In the genomic region with DNA sequence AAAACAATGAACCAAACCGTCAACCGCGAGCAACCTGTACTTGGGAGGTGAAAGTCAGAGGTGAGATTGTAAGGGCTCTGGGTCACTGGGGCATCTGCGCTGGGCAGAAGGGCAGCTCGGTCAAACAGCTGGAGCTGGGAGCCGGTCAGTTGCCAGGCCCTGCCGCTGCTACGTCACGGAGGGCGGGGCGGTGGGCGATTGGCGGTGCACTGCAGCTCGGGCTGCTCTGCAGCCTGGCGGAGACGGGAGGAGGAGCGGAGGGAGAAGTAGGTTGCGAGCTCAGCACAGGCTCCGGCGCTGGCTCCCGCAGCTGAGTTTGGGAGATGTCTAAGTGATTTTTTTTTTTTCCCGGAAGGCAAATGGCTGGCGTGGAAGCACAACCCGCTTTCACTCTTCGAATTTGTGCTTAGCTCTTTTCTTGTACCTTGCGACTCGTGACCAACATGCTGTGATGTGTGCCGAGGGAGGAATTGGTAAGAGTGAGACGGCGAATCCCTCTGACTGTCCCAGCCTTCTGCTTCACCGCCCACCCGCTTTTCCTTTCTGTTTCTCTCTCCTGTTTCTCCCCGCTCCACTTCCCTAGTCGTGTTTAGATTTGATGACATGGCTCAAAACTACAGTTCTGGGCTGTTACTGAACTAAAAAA, we compare ENCODE assay signal across 8 cellular contexts. TPM values are rescaled to one million over a fixed set of nuclear protein-coding genes. Genes with fewer than 3 reads are reported as not detected.
DNase-seq lines count a peak whose midpoint lies in the region; ATAC-seq and TF ChIP-seq lines count a peak whose summit lies in the region.

A gene (plus strand): TSS at position 229 of the 646 bp plus-strand sequence. CDS start 27,266 bp downstream, outside the sequence.

- H3K9ac ChIP-seq in NT2/D1 (ENCODE audit: insufficient read length, low read depth), result peak within 1 kb of the TSS; percentile 74

- no peaks in the 10 kb centered on the region for H3K36me3 ChIP-seq in NT2/D1 (ENCODE audit: insufficient read depth, insufficient read length, low read length)

- in situ Hi-C loops in Caki2 (cut with HindIII; ENCODE audit: low pct_unique_long_range_greater_than_20kb, low sequenced_read_pairs), result no loop called here

- H3K4me1 ChIP-seq in NT2/D1 (ENCODE audit: insufficient read depth, insufficient read length), result no peaks in the 10 kb centered on the region

- peak within 1 kb of the TSS; percentile 76 for H3K4me3 ChIP-seq in NT2/D1 (ENCODE audit: insufficient read length, low read depth)

- TF ChIP-seq CTCF in endothelial cell (IDR thresholded peaks at IDR 0.05; ENCODE audit: unreplicated experiment) (no peak), mesothelial cell of epicardium (IDR thresholded peaks at IDR 0.05; ENCODE audit: unreplicated experiment) (no peak)

- H3K4me3 Mint-ChIP-seq in endothelial cell (ENCODE audit: unreplicated experiment), result peak within 1 kb of the TSS; percentile 98
- peak within 1 kb of the TSS; percentile 96 for H3K4me3 Mint-ChIP-seq in mesothelial cell of epicardium

- ATAC-seq in GM21360 (IDR thresholded peaks at IDR 0.05; ENCODE audit: unreplicated experiment), result peak; percentile 86

- no peaks in the 10 kb centered on the region for H3K27me3 Mint-ChIP-seq in endothelial cell (ENCODE audit: unreplicated experiment)
- H3K27me3 Mint-ChIP-seq in mesothelial cell of epicardium (ENCODE audit: low read depth), result no peaks in the 10 kb centered on the region

- H3K9me3 Mint-ChIP-seq in endothelial cell (ENCODE audit: unreplicated experiment) (no peaks in the 10 kb centered on the region), mesothelial cell of epicardium (peaks cover 5% of the 10 kb centered on the region)

- no peaks in the 10 kb centered on the region for H3K9me3 ChIP-seq in NT2/D1 (ENCODE audit: insufficient read depth, low read length)

- H3K4me1 Mint-ChIP-seq in endothelial cell (ENCODE audit: unreplicated experiment), result peaks cover 12% of the 10 kb centered on the region
- H3K4me1 Mint-ChIP-seq in mesothelial cell of epicardium, result peaks cover 17% of the 10 kb centered on the region

- peak; percentile 92 for DNase-seq in Caki2 (ENCODE audit: low read depth)
- DNase-seq in HT-29 (ENCODE audit: low spot score), result peak; percentile 83
- peak; percentile 66 for DNase-seq in NT2/D1 (ENCODE audit: low read depth, low spot score)
- DNase-seq in activated T-cell treated with anti-CD3 and anti-CD28 coated beads for 1 hour (ENCODE audit: low read depth), result peak; percentile 49
- DNase-seq in endothelial cell (ENCODE audit: low spot score), result peak; percentile 94
- DNase-seq in mesothelial cell of epicardium (ENCODE audit: low spot score in 2 of 2, unreplicated experiment in 2 of 2), result peak; percentile 80 to 94
- peak; percentile 49 to 57 for DNase-seq in stimulated activated CD8-positive, alpha-beta memory T cell treated with anti-CD3 and anti-CD28 coated beads, Interleukin-15, amount 100 ng/mL, for 4 hours (ENCODE audit: low read depth in 2 of 2)

- peaks cover 6% of the 10 kb centered on the region for H3K27me3 ChIP-seq in NT2/D1 (ENCODE audit: insufficient read depth, insufficient read length)

- H3K27ac Mint-ChIP-seq in endothelial cell (ENCODE audit: unreplicated experiment), result peak within 1 kb of the TSS; percentile 97
- peak within 1 kb of the TSS; percentile 99 for H3K27ac Mint-ChIP-seq in mesothelial cell of epicardium

- H3K36me3 Mint-ChIP-seq in endothelial cell (ENCODE audit: low read depth, unreplicated experiment) (no peaks in the 10 kb centered on the region), mesothelial cell of epicardium (peaks cover 5% of the 10 kb centered on the region)

RNA-seq across cellular contexts. Expression of the gene that starts here (rescaled TPM):
- total RNA-seq in Caki2 (2014; rRNA removed; shearing (Covaris generic); ENCODE audit: low replicate concordance), result 6.8 and 7.6 TPM in 2 replicates
- total RNA-seq in HT-29 (2014; rRNA removed; shearing (Covaris generic)), result 0.08 TPM in 1 of 2 replicates, not detected in the other
- total RNA-seq in endothelial cell (ENCODE audit: unreplicated experiment) (9.3 TPM), mesothelial cell of epicardium (31.7 to 34.9 TPM (median 32.4 TPM) in 3 replicates)

Comparison
In these comparisons a context has a peak if more than half of its experiments do, and no peak if none do; other contexts are left out.
1. Peak in every context shown above with its lines: DNase-seq, ATAC-seq and H3K4me3 ChIP-seq.
2. Peak in DNase-seq in HT-29; RNA of the gene not detected or under 1 TPM.